In genomic region chr1:168135982-168136708, GRCh38 we compare ENCODE assay signal across 8 cellular contexts. TPM values are rescaled to one million over a fixed set of nuclear protein-coding genes. Genes with fewer than 3 reads are reported as not detected.
DNase-seq lines count a peak whose midpoint lies in the region; ATAC-seq and TF ChIP-seq lines count a peak whose summit lies in the region.

No MANE protein-coding gene starts in this region.

- TF ChIP-seq CTCF in choroid plexus epithelial cell (conservative IDR thresholded peaks at IDR 0.05; ENCODE audit: low read depth, low read length) (no peak), type B pancreatic cell (conservative IDR thresholded peaks at IDR 0.05) (no peak)

- H3K4me3 ChIP-seq in choroid plexus epithelial cell (ENCODE audit: low read depth, low read length): peak overlapping the region; percentile 68

- no peak for ATAC-seq in GM18517 (IDR thresholded peaks at IDR 0.05; ENCODE audit: unreplicated experiment)

- H3K4me3 Mint-ChIP-seq in type B pancreatic cell: peak overlapping the region; percentile 94

- no peaks in the 10 kb centered on the region for H3K9me3 Mint-ChIP-seq in type B pancreatic cell

- peaks cover 2% of the 10 kb centered on the region for H3K36me3 Mint-ChIP-seq in type B pancreatic cell

- H3K4me1 Mint-ChIP-seq in type B pancreatic cell (ENCODE audit: unreplicated experiment): peaks cover 29% of the 10 kb centered on the region

- peak overlapping the region; percentile 91 for H3K27ac Mint-ChIP-seq in type B pancreatic cell

- DNase-seq in stimulated activated CD4-positive, alpha-beta T cell treated with anti-CD3 and anti-CD28 coated beads, Interleukin-12 subunit alpha, Interleukin-12 subunit beta, amount 100 ng/mL, for 4 hours: peak; percentile 6
- DNase-seq in stimulated activated CD4-positive, alpha-beta T cell treated with anti-CD3 and anti-CD28 coated beads, Interleukin-4, amount 100 ng/mL, for 24 hours: no peak
- DNase-seq in RKO (ENCODE audit: low spot score) (peak; percentile 36), choroid plexus epithelial cell (ENCODE audit: low read depth) (no peak), lung microvascular endothelial cell (ENCODE audit: low read depth in 2 of 2) (peak; percentile 15 to 25), type B pancreatic cell (ENCODE audit: extremely low spot score, unreplicated experiment) (peak; percentile 79), NCI-H2081 treated with DMSO at 0.1 percent for 48 hours (lab: John Stamatoyannopoulos, UW) (no peak)

- H3K27me3 Mint-ChIP-seq in type B pancreatic cell: peaks cover 4% of the 10 kb centered on the region

RNA-seq across cellular contexts. Expression of gene GPR161, which starts 0.6 kb away (rescaled TPM):
- total RNA-seq in lung microvascular endothelial cell (9.5 and 11.6 TPM in 2 replicates), type B pancreatic cell (ENCODE audit: low replicate concordance) (12.8 and 32.6 TPM in 2 replicates)

RNA-seq across cellular contexts. Expression of gene TIPRL, which starts 42.6 kb away (rescaled TPM):
- total RNA-seq in lung microvascular endothelial cell (25.5 and 30.0 TPM in 2 replicates), type B pancreatic cell (ENCODE audit: low replicate concordance) (21.4 and 24.5 TPM in 2 replicates)

Comparison
In these comparisons a context has a peak if more than half of its experiments do, and no peak if none do; other contexts are left out.
1. DNase-seq: peak in stimulated activated CD4-positive, alpha-beta T cell treated with anti-CD3 and anti-CD28 coated beads, Interleukin-12 subunit alpha, Interleukin-12 subunit beta, amount 100 ng/mL, for 4 hours (single experiment), RKO (single experiment), lung microvascular endothelial cell (2 of 2) and type B pancreatic cell (single experiment); none in stimulated activated CD4-positive, alpha-beta T cell treated with anti-CD3 and anti-CD28 coated beads, Interleukin-4, amount 100 ng/mL, for 24 hours (single experiment), choroid plexus epithelial cell (single experiment) and NCI-H2081 treated with DMSO at 0.1 percent for 48 hours (single experiment).